ENCODE assay signal across 37 cellular contexts in the genomic region with DNA sequence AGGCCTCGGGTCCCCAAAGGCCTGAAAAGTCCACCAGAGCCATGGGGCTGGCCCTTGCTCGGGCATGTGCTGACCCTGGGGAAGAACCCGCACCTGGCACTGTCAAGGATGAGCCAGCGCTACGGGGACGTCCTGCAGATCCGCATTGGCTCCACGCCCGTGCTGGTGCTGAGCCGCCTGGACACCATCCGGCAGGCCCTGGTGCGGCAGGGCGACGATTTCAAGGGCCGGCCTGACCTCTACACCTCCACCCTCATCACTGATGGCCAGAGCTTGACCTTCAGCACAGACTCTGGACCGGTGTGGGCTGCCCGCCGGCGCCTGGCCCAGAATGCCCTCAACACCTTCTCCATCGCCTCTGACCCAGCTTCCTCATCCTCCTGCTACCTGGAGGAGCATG. TPM values are rescaled to one million over a fixed set of nuclear protein-coding genes. Genes with fewer than 3 reads are reported as not detected.
"Had no signal": no experiment of that assay in that cellular context is flagged by ENCODE, and none has a peak within 500 bp of the region (broad histone marks: within the 10 kb centered on the region; RNA-seq: fewer than 3 reads in every experiment).

No MANE protein-coding gene starts in this region.

- H3K27ac ChIP-seq: adrenal gland, body of pancreas, esophagus muscularis mucosa, foreskin keratinocyte, gastrocnemius medialis, WERI-Rb-1 had no signal

- H3K4me1 ChIP-seq: adrenal gland, body of pancreas, esophagus muscularis mucosa, foreskin keratinocyte, gastrocnemius medialis had no signal

- H3K36me3 ChIP-seq: adrenal gland, esophagus muscularis mucosa, gastrocnemius medialis, WERI-Rb-1 had no signal

- H3K9me3 ChIP-seq: adrenal gland, body of pancreas, esophagus muscularis mucosa, gastrocnemius medialis had no signal

- DNase-seq: activated CD4-positive, alpha-beta memory T cell treated with anti-CD3 and anti-CD28 coated beads for 36 hours; activated CD4-positive, alpha-beta T cell treated with anti-CD3 and anti-CD28 coated beads for 36 hours; activated CD4-positive, alpha-beta T cell treated with anti-CD3 and anti-CD28 coated beads, Interleukin-2, amount 10 ng/mL, durations not matched to agents 24 days and 14 days; activated CD4-positive, CD25-positive, alpha-beta regulatory T cell; activated CD4-positive, CD25-positive, alpha-beta regulatory T cell treated with anti-CD3 and anti-CD28 coated beads, Interleukin-2, amount 50 U/mL, for 72 hours; activated CD8-positive, alpha-beta memory T cell treated with anti-CD3 and anti-CD28 coated beads, Interleukin-2, amount 10 ng/mL, durations not matched to agents 7 days and 5 days; activated CD8-positive, alpha-beta memory T cell treated with anti-CD3 and anti-CD28 coated beads, Interleukin-2, amount 50 U/mL, for 4 hours; activated CD8-positive, alpha-beta T cell treated with anti-CD3 and anti-CD28 coated beads, Interleukin-2, amount 10 ng/mL, durations not matched to agents 7 days and 5 days; activated effector memory CD4-positive, alpha-beta T cell treated with anti-CD3 and anti-CD28 coated beads, Interleukin-2, amount 50 U/mL, for 16 hours; activated naive CD4-positive, alpha-beta T cell treated with anti-CD3 and anti-CD28 coated beads for 36 hours; activated naive CD8-positive, alpha-beta T cell treated with anti-CD3 and anti-CD28 coated beads for 36 hours; activated naive CD8-positive, alpha-beta T cell treated with anti-CD3 and anti-CD28 coated beads, Interleukin-2, amount 50 U/mL, for 24 hours; activated T-cell treated with anti-CD3 and anti-CD28 coated beads, Interleukin-2, amount 50 U/mL, for 1 hour; activated T-cell treated with anti-CD3 and anti-CD28 coated beads, Interleukin-2, amount 50 U/mL, for 48 hours; adrenal gland; amygdala; body of pancreas; caudate nucleus; cortex of kidney; dermis blood vessel endothelial cell; effector CD4-positive, alpha-beta T cell; effector memory CD8-positive, alpha-beta T cell; erythroblast; foreskin keratinocyte; gastrocnemius medialis; glutamatergic neuron; T-helper 1 cell; T-helper 17 cell; T1000; WERI-Rb-1 had no signal

- ATAC-seq: activated CD4-positive, alpha-beta T cell treated with anti-CD3 and anti-CD28 coated beads for 36 hours; activated CD8-positive, alpha-beta memory T cell treated with anti-CD3 and anti-CD28 coated beads, Interleukin-2, amount 10 ng/mL, durations not matched to agents 7 days and 5 days; activated CD8-positive, alpha-beta T cell treated with anti-CD3 and anti-CD28 coated beads, Interleukin-2, amount 10 ng/mL, durations not matched to agents 7 days and 5 days; activated naive CD8-positive, alpha-beta T cell treated with anti-CD3 and anti-CD28 coated beads, Interleukin-2, amount 50 U/mL, for 24 hours; body of pancreas; effector memory CD8-positive, alpha-beta T cell; foreskin keratinocyte; gastrocnemius medialis; T-helper 17 cell had no signal

- H3K4me3 ChIP-seq: adrenal gland, body of pancreas, esophagus muscularis mucosa, gastrocnemius medialis had no signal

- FAIRE-seq: colon had no signal

- H3K27me3 ChIP-seq: adrenal gland, body of pancreas, esophagus muscularis mucosa, foreskin keratinocyte, gastrocnemius medialis had no signal

RNA-seq across cellular contexts. Expression of gene CYP1A2, which starts 1.2 kb away (rescaled TPM):
- total RNA-seq: activated CD4-positive, alpha-beta memory T cell treated with anti-CD3 and anti-CD28 coated beads for 36 hours; activated CD4-positive, alpha-beta T cell treated with anti-CD3 and anti-CD28 coated beads for 36 hours; activated CD4-positive, alpha-beta T cell treated with anti-CD3 and anti-CD28 coated beads, Interleukin-2, amount 10 ng/mL, durations not matched to agents 24 days and 14 days; activated CD8-positive, alpha-beta memory T cell treated with anti-CD3 and anti-CD28 coated beads for 36 hours; activated CD8-positive, alpha-beta memory T cell treated with anti-CD3 and anti-CD28 coated beads, Interleukin-2, amount 10 ng/mL, durations not matched to agents 7 days and 5 days; activated CD8-positive, alpha-beta T cell treated with anti-CD3 and anti-CD28 coated beads, Interleukin-2, amount 10 ng/mL, durations not matched to agents 7 days and 5 days; activated naive CD4-positive, alpha-beta T cell treated with anti-CD3 and anti-CD28 coated beads for 36 hours; activated naive CD8-positive, alpha-beta T cell treated with anti-CD3 and anti-CD28 coated beads for 36 hours; activated T-helper 1 cell treated with anti-CD3 and anti-CD28 coated beads, Interleukin-12 subunit alpha, Interleukin-12 subunit beta, Interleukin-2, Interleukin-4 antibody, amounts not matched to agents 30 ng/mL and 10 ng/mL and 1 ng/mL, durations not matched to agents 14 hours and 24 hours and 36 hours; activated T-helper 2 cell treated with anti-CD3 and anti-CD28 coated beads, Interferon-gamma antibody, Interleukin-2, Interleukin-4, amounts not matched to agents 10 μg/mL and 5 μg/mL and 100 μg/mL, durations not matched to agents 14 hours and 24 hours and 36 hours; adrenal gland; aorta; body of pancreas; chondrocyte; dermis blood vessel endothelial cell; esophagus muscularis mucosa; gastrocnemius medialis; T-helper 17 cell had no signal
- polyA plus RNA-seq: adrenal gland, aorta, foreskin keratinocyte had no signal
